8 cellular contexts compared by ENCODE assay signal in genomic region chr4:9762823-9763475, GRCh38. TPM values are rescaled to one million over a fixed set of nuclear protein-coding genes. Genes with fewer than 3 reads are reported as not detected.
A peak's percentile ranks its signal among the peaks of the same experiment; 100 is the strongest.
DNase-seq lines count a peak whose midpoint lies in the region; ATAC-seq, FAIRE-seq and TF ChIP-seq lines count a peak whose summit lies in the region.

No MANE protein-coding gene starts in this region.

- intact Hi-C loops in tibial artery (cut with DNase I; ENCODE audit: low total_unique reads): no loop called here
- intact Hi-C loops in posterior vena cava (cut with DNase I): loop anchor here (2.0 to 10.0 kb wide), 3 partner anchors 252 to 654 kb away; no protein-coding TSS in a partner anchor

- H3K27ac ChIP-seq in coronary artery (no peak overlapping the region), tibial artery (no peak overlapping the region)

- FAIRE-seq in RCC 7860 (lab: Jason Lieb, UNC): no peak

- no peak overlapping the region for H3K4me2 ChIP-seq in Loucy (ENCODE audit: low read depth, low read length, poor library complexity, severe bottlenecking)

- H3K79me2 ChIP-seq in Loucy (ENCODE audit: insufficient read depth, low read length): no peaks in the 10 kb centered on the region

- no peak overlapping the region for H3K9ac ChIP-seq in Loucy (ENCODE audit: low read depth, low read length, poor library complexity, severe bottlenecking)

- H3K4me1 ChIP-seq in Loucy (ENCODE audit: insufficient read depth, low read length, poor library complexity, severe bottlenecking) (no peaks in the 10 kb centered on the region), tibial artery (no peaks in the 10 kb centered on the region)

- DNase-seq in activated T-cell treated with anti-CD3 and anti-CD28 coated beads for 4 hours (peak; percentile 5), RCC 7860 (ENCODE audit: low spot score) (peak; percentile 38), coronary artery (ENCODE audit: low spot score) (no peak), medulla oblongata (ENCODE audit: extremely low spot score) (peak; percentile 94), tibial artery (peak in 1 of 2 donors; percentile 60), posterior vena cava (ENCODE audit: low spot score) (no peak)
- no peak for DNase-seq in activated T-cell treated with anti-CD3 and anti-CD28 coated beads, Interleukin-2, amount 50 U/mL, for 4 hours

- peaks cover 23% of the 10 kb centered on the region for H3K27me3 Mint-ChIP-seq in activated T-cell treated with anti-CD3 and anti-CD28 coated beads, Interleukin-2, amount 50 U/mL, for 4 hours (ENCODE audit: low read depth)

- H3K9me3 ChIP-seq in Loucy (ENCODE audit: insufficient read depth, low read depth, low read length) (no peaks in the 10 kb centered on the region), tibial artery (no peaks in the 10 kb centered on the region)

- H3K4me1 Mint-ChIP-seq in activated T-cell treated with anti-CD3 and anti-CD28 coated beads, Interleukin-2, amount 50 U/mL, for 4 hours (ENCODE audit: low read depth): no peaks in the 10 kb centered on the region

- H3K27me3 ChIP-seq in Loucy (ENCODE audit: insufficient read depth, low read length, poor library complexity, severe bottlenecking) (no peaks in the 10 kb centered on the region), tibial artery (peaks cover 0 to 16% of the 10 kb centered on the region in 2 donors)

- H3K36me3 ChIP-seq in Loucy (ENCODE audit: insufficient read depth, low read length) (no peaks in the 10 kb centered on the region), tibial artery (no peaks in the 10 kb centered on the region)

- no peaks in the 10 kb centered on the region for H3F3A ChIP-seq in Loucy (ENCODE audit: low read depth)

- TF ChIP-seq CTCF in Loucy (conservative IDR thresholded peaks at IDR 0.05; ENCODE audit: low read length) (peak; percentile 75), coronary artery (IDR thresholded peaks at IDR 0.05) (peak; percentile 11), tibial artery (IDR thresholded peaks at IDR 0.05) (peak; percentile 57 to 64)

- H3K36me3 Mint-ChIP-seq in activated T-cell treated with anti-CD3 and anti-CD28 coated beads, Interleukin-2, amount 50 U/mL, for 4 hours (ENCODE audit: insufficient read depth): no peaks in the 10 kb centered on the region

- ATAC-seq in activated T-cell treated with anti-CD3 and anti-CD28 coated beads, Interleukin-2, amount 50 U/mL, for 4 hours: no peak

- no peaks in the 10 kb centered on the region for H3K9me2 ChIP-seq in Loucy (replicated peaks; ENCODE audit: low read depth, low read length)

- H4K20me1 ChIP-seq in Loucy (ENCODE audit: insufficient read depth, low read length, poor library complexity, severe bottlenecking): no peaks in the 10 kb centered on the region

- no peaks in the 10 kb centered on the region for H3K9me3 Mint-ChIP-seq in activated T-cell treated with anti-CD3 and anti-CD28 coated beads, Interleukin-2, amount 50 U/mL, for 4 hours

- H3K4me3 Mint-ChIP-seq in activated T-cell treated with anti-CD3 and anti-CD28 coated beads, Interleukin-2, amount 50 U/mL, for 4 hours: no peak overlapping the region

- H3K4me3 ChIP-seq in Loucy (ENCODE audit: low read length, poor library complexity, severe bottlenecking): no peak overlapping the region
- H3K4me3 ChIP-seq in coronary artery: no peak overlapping the region
- no peak overlapping the region for H3K4me3 ChIP-seq in tibial artery

- peak overlapping the region; percentile 59; the same call in 1 of the 2 replicates for H2AFZ ChIP-seq in Loucy (ENCODE audit: low read length)

RNA-seq across cellular contexts. Expression of gene DRD5, which starts 18.5 kb away (rescaled TPM):
- total RNA-seq in activated T-cell treated with anti-CD3 and anti-CD28 coated beads, Interleukin-2, amount 50 U/mL, for 4 hours: not detected
- not detected for total RNA-seq in posterior vena cava

Comparison
In these comparisons a context has a peak if more than half of its experiments do, and no peak if none do; other contexts are left out.
1. DNase-seq: peak in activated T-cell treated with anti-CD3 and anti-CD28 coated beads for 4 hours (single experiment), RCC 7860 (single experiment) and medulla oblongata (single experiment); none in activated T-cell treated with anti-CD3 and anti-CD28 coated beads, Interleukin-2, amount 50 U/mL, for 4 hours (single experiment), coronary artery (single experiment) and posterior vena cava (single experiment).
2. CTCF ChIP-seq: peak in every context shown above with its lines; median percentile 75 in Loucy; 60 in tibial artery; 11 in coronary artery.